ENCODE assay signal across 18 cellular contexts in the genomic region with DNA sequence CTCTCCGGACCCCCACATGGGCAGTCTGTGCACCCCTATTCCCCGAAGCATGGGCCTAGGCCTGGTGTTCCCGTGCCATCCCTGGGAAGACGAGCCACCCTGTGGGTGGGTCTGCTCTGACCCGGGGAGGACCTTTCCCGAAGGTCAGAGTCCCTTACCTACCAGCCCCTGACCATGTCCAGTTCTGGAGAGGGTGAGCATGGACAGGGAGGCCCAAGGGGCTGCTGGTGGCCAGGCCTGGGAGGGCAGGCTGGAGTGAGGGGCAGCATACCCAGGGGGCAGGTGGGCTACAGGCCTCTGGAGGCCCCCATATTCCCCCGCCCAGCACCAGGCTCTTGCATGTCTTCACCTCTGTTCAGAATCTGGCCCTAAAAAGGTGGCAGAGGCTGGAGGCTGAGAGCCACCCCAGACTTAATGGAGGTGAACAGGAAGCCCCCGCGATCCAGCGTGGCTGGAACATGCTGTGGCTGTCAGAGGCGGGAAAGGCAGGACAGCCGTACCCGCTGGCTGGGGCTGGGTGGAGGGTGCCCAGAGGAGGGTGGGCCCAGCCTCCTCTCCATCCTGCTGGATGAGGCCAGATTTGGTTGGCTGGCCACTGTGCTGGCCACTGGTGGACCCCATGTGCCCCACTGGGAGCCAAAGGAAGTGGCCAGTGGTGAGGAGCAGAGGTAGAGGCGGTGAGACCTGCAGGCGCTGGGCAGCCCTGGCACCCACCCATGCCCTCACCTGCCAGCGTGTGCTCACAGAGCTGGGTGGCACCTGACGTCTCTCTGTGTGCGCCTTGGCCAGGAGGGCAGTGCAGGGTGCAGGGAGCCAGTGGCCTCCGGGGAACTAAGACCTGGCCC. TPM values are rescaled to one million over a fixed set of nuclear protein-coding genes. Genes with fewer than 3 reads are reported as not detected.
DNase-seq lines count a peak whose midpoint lies in the region; ATAC-seq and TF ChIP-seq lines count a peak whose summit lies in the region.
"Had no signal": no experiment of that assay in that cellular context is flagged by ENCODE, and none has a peak within 500 bp of the region (broad histone marks: within the 10 kb centered on the region; RNA-seq: fewer than 3 reads in every experiment).

No MANE protein-coding gene starts in this region.

- peaks cover 0 to 36% of the 10 kb centered on the region in 2 experiments for H3K27me3 ChIP-seq in mesenchymal stem cell (ENCODE audit: control insufficient read depth in 1 of 2, insufficient read depth in 1 of 2, low read length in 2 of 2)
- H3K27me3 ChIP-seq in stomach, result peaks cover 0 to 14% (median 0%) of the 10 kb centered on the region in 3 donors
- H3K27me3 ChIP-seq in esophagus muscularis mucosa, result peaks cover 0 to 47% (median 3%) of the 10 kb centered on the region in 4 donors
- H3K27me3 ChIP-seq: MG63 had no signal

- H2BK120ac ChIP-seq in mesenchymal stem cell (ENCODE audit: low read depth, low read length), result no peak overlapping the region

- H3K18ac ChIP-seq in mesenchymal stem cell (ENCODE audit: low read depth in 1 of 2, low read length in 2 of 2), result no peak overlapping the region

- DNase-seq in activated naive CD8-positive, alpha-beta T cell treated with anti-CD3 and anti-CD28 coated beads, Interleukin-2, amount 10 ng/mL, durations not matched to agents 7 days and 5 days, result no peak
- DNase-seq in activated naive CD8-positive, alpha-beta T cell treated with anti-CD3 and anti-CD28 coated beads for 36 hours, result no peak
- no peak for DNase-seq in RWPE1 (ENCODE audit: low spot score)
- no peak for DNase-seq in mesenchymal stem cell
- DNase-seq in stomach, result peak; percentile 55
- DNase-seq in activated T-helper 2 cell treated with anti-CD3 and anti-CD28 coated beads, Interferon-gamma antibody, Interleukin-2, Interleukin-4, amounts not matched to agents 10 μg/mL and 5 μg/mL and 100 μg/mL, durations not matched to agents 14 hours and 24 hours and 36 hours (ENCODE audit: low spot score), result no peak
- DNase-seq in esophagus muscularis mucosa (ENCODE audit: extremely low spot score), result no peak
- DNase-seq: HCEC 1CT, MG63, NCI-H1417, NCI-H1694 treated with DMSO at 0.1 percent for 48 hours, NCI-H2081 treated with DMSO at 0.1 percent for 48 hours, NCI-H446 treated with DMSO at 0.1 percent for 48 hours, NCI-H69 had no signal

- H3K36me3 ChIP-seq in mesenchymal stem cell (ENCODE audit: control insufficient read depth in 1 of 2, insufficient read depth in 2 of 2, low read depth in 1 of 2, low read length in 2 of 2) (no peaks in the 10 kb centered on the region), stomach (no peaks in the 10 kb centered on the region), esophagus muscularis mucosa (no peaks in the 10 kb centered on the region)
- H3K36me3 ChIP-seq: MG63 had no signal

- peak overlapping the region in 1 of 2 experiments; percentile 9 for H3K14ac ChIP-seq in mesenchymal stem cell (ENCODE audit: low read length in 2 of 2)

- no peak overlapping the region for H3K4ac ChIP-seq in mesenchymal stem cell (ENCODE audit: low read depth in 1 of 2, low read length in 2 of 2)

- no peak overlapping the region for H4K91ac ChIP-seq in mesenchymal stem cell (ENCODE audit: low read length)

- no peak overlapping the region for H4K8ac ChIP-seq in mesenchymal stem cell (ENCODE audit: low read length)

- peaks cover 7% of the 10 kb centered on the region for H3K9me3 Mint-ChIP-seq in activated naive CD8-positive, alpha-beta T cell treated with anti-CD3 and anti-CD28 coated beads, Interleukin-2, amount 10 ng/mL, durations not matched to agents 7 days and 5 days
- no peaks in the 10 kb centered on the region for H3K9me3 Mint-ChIP-seq in activated naive CD8-positive, alpha-beta T cell treated with anti-CD3 and anti-CD28 coated beads for 36 hours
- no peaks in the 10 kb centered on the region for H3K9me3 Mint-ChIP-seq in activated T-helper 2 cell treated with anti-CD3 and anti-CD28 coated beads, Interferon-gamma antibody, Interleukin-2, Interleukin-4, amounts not matched to agents 10 μg/mL and 5 μg/mL and 100 μg/mL, durations not matched to agents 14 hours and 24 hours and 36 hours

- H3K79me1 ChIP-seq in mesenchymal stem cell (replicated peaks; ENCODE audit: low read length, poor library complexity, severe bottlenecking), result no peaks in the 10 kb centered on the region

- no peak overlapping the region for H2BK15ac ChIP-seq in mesenchymal stem cell (ENCODE audit: low read depth, poor library complexity, severe bottlenecking)

- 96% methylated on average over 16 of the region's 19 CpGs for WGBS in mesenchymal stem cell
- WGBS in stomach, 5 donors, result 78 to 94% (median 86%) methylated on average over 12 to 19 of the region's 19 CpGs
- WGBS in esophagus muscularis mucosa, result 100% methylated on average over 10 of the region's 19 CpGs

- CTCF ChIA-PET in RWPE1 (lab: Yijun Ruan, JAX), result no interaction called here

- POLR2A ChIA-PET in activated naive CD8-positive, alpha-beta T cell treated with anti-CD3 and anti-CD28 coated beads, Interleukin-2, amount 10 ng/mL, durations not matched to agents 7 days and 5 days (lab: Charles Lee), result no interaction called here
- POLR2A ChIA-PET in RWPE1 (lab: Yijun Ruan, JAX; ENCODE audit: low non-redundant PET), result no interaction called here

- H3K27ac ChIP-seq in RWPE1 (peak overlapping the region; percentile 97), mesenchymal stem cell (ENCODE audit: low read length, poor library complexity, severe bottlenecking) (no peak overlapping the region), stomach (no peak overlapping the region), esophagus muscularis mucosa (replicated peaks in 1 of 4) (no peak overlapping the region)
- H3K27ac ChIP-seq: C4-2B had no signal

- H3K9me3 ChIP-seq in mesenchymal stem cell (ENCODE audit: control insufficient read depth, low read length), result peaks cover 23% of the 10 kb centered on the region
- H3K9me3 ChIP-seq in stomach, result peaks cover 0 to 11% (median 8%) of the 10 kb centered on the region in 4 donors
- peaks cover 0 to 15% (median 8%) of the 10 kb centered on the region in 4 donors for H3K9me3 ChIP-seq in esophagus muscularis mucosa
- H3K9me3 ChIP-seq: MG63 had no signal

- no peak overlapping the region for H2AFZ ChIP-seq in mesenchymal stem cell (ENCODE audit: low read depth, low read length)
- H2AFZ ChIP-seq: GM23338 had no signal

- H3K36me3 Mint-ChIP-seq in activated naive CD8-positive, alpha-beta T cell treated with anti-CD3 and anti-CD28 coated beads, Interleukin-2, amount 10 ng/mL, durations not matched to agents 7 days and 5 days, result no peaks in the 10 kb centered on the region
- H3K36me3 Mint-ChIP-seq in activated naive CD8-positive, alpha-beta T cell treated with anti-CD3 and anti-CD28 coated beads for 36 hours, result no peaks in the 10 kb centered on the region
- no peaks in the 10 kb centered on the region for H3K36me3 Mint-ChIP-seq in activated T-helper 2 cell treated with anti-CD3 and anti-CD28 coated beads, Interferon-gamma antibody, Interleukin-2, Interleukin-4, amounts not matched to agents 10 μg/mL and 5 μg/mL and 100 μg/mL, durations not matched to agents 14 hours and 24 hours and 36 hours (ENCODE audit: low read depth)

- H2BK5ac ChIP-seq in mesenchymal stem cell (ENCODE audit: low read depth, low read length, poor library complexity, severe bottlenecking), result no peak overlapping the region

- H3K9ac ChIP-seq in mesenchymal stem cell (ENCODE audit: low read length), result no peak overlapping the region

- no peak overlapping the region for H3K4me2 ChIP-seq in mesenchymal stem cell (ENCODE audit: low read length, poor library complexity, severe bottlenecking)
- H3K4me2 ChIP-seq: GM23338 had no signal

- H2BK12ac ChIP-seq in mesenchymal stem cell (ENCODE audit: low read length in 2 of 2), result no peak overlapping the region

- H3K27me3 Mint-ChIP-seq in activated naive CD8-positive, alpha-beta T cell treated with anti-CD3 and anti-CD28 coated beads, Interleukin-2, amount 10 ng/mL, durations not matched to agents 7 days and 5 days, result peaks cover 3% of the 10 kb centered on the region
- no peaks in the 10 kb centered on the region for H3K27me3 Mint-ChIP-seq in activated naive CD8-positive, alpha-beta T cell treated with anti-CD3 and anti-CD28 coated beads for 36 hours
- H3K27me3 Mint-ChIP-seq in activated T-helper 2 cell treated with anti-CD3 and anti-CD28 coated beads, Interferon-gamma antibody, Interleukin-2, Interleukin-4, amounts not matched to agents 10 μg/mL and 5 μg/mL and 100 μg/mL, durations not matched to agents 14 hours and 24 hours and 36 hours (ENCODE audit: low read depth), result no peaks in the 10 kb centered on the region

- no peak overlapping the region for H3K23ac ChIP-seq in mesenchymal stem cell (ENCODE audit: low read length in 2 of 2)

- H3K27ac Mint-ChIP-seq in activated naive CD8-positive, alpha-beta T cell treated with anti-CD3 and anti-CD28 coated beads, Interleukin-2, amount 10 ng/mL, durations not matched to agents 7 days and 5 days, result no peak overlapping the region
- no peak overlapping the region for H3K27ac Mint-ChIP-seq in activated naive CD8-positive, alpha-beta T cell treated with anti-CD3 and anti-CD28 coated beads for 36 hours
- no peak overlapping the region for H3K27ac Mint-ChIP-seq in activated T-helper 2 cell treated with anti-CD3 and anti-CD28 coated beads, Interferon-gamma antibody, Interleukin-2, Interleukin-4, amounts not matched to agents 10 μg/mL and 5 μg/mL and 100 μg/mL, durations not matched to agents 14 hours and 24 hours and 36 hours
- H3K27ac Mint-ChIP-seq: GM23338 had no signal

- no peak overlapping the region for H3K4me3 Mint-ChIP-seq in activated naive CD8-positive, alpha-beta T cell treated with anti-CD3 and anti-CD28 coated beads, Interleukin-2, amount 10 ng/mL, durations not matched to agents 7 days and 5 days
- no peak overlapping the region for H3K4me3 Mint-ChIP-seq in activated naive CD8-positive, alpha-beta T cell treated with anti-CD3 and anti-CD28 coated beads for 36 hours
- no peak overlapping the region for H3K4me3 Mint-ChIP-seq in activated T-helper 2 cell treated with anti-CD3 and anti-CD28 coated beads, Interferon-gamma antibody, Interleukin-2, Interleukin-4, amounts not matched to agents 10 μg/mL and 5 μg/mL and 100 μg/mL, durations not matched to agents 14 hours and 24 hours and 36 hours (ENCODE audit: low read depth)
- H3K4me3 Mint-ChIP-seq: CD8-positive, alpha-beta memory T cell; GM23338 had no signal

- no peak for TF ChIP-seq CTCF in RWPE1 (conservative IDR thresholded peaks at IDR 0.05; ENCODE audit: low read depth)
- TF ChIP-seq CTCF in stomach (IDR thresholded peaks at IDR 0.05), result no peak
- TF ChIP-seq CTCF in esophagus muscularis mucosa (IDR thresholded peaks at IDR 0.05), result no peak

- TF ChIP-seq POLR2A in stomach (IDR thresholded peaks at IDR 0.05) (no peak), esophagus muscularis mucosa (IDR thresholded peaks at IDR 0.05; ENCODE audit: low read depth) (no peak)

- peak; percentile 6 for ATAC-seq in activated naive CD8-positive, alpha-beta T cell treated with anti-CD3 and anti-CD28 coated beads, Interleukin-2, amount 10 ng/mL, durations not matched to agents 7 days and 5 days (ENCODE audit: low read depth)
- ATAC-seq: GM23338 had no signal

- TF ChIP-seq EP300 in stomach (IDR thresholded peaks at IDR 0.05), result no peak
- TF ChIP-seq EP300 in esophagus muscularis mucosa (IDR thresholded peaks at IDR 0.05), result no peak

- H3K4me1 Mint-ChIP-seq in activated naive CD8-positive, alpha-beta T cell treated with anti-CD3 and anti-CD28 coated beads, Interleukin-2, amount 10 ng/mL, durations not matched to agents 7 days and 5 days, result no peaks in the 10 kb centered on the region
- no peaks in the 10 kb centered on the region for H3K4me1 Mint-ChIP-seq in activated naive CD8-positive, alpha-beta T cell treated with anti-CD3 and anti-CD28 coated beads for 36 hours
- no peaks in the 10 kb centered on the region for H3K4me1 Mint-ChIP-seq in activated T-helper 2 cell treated with anti-CD3 and anti-CD28 coated beads, Interferon-gamma antibody, Interleukin-2, Interleukin-4, amounts not matched to agents 10 μg/mL and 5 μg/mL and 100 μg/mL, durations not matched to agents 14 hours and 24 hours and 36 hours (ENCODE audit: low read depth)
- H3K4me1 Mint-ChIP-seq: CD8-positive, alpha-beta memory T cell; GM23338 had no signal

- peaks cover 43% of the 10 kb centered on the region for H3K4me1 ChIP-seq in mesenchymal stem cell (ENCODE audit: control insufficient read depth, insufficient read depth, low read depth, low read length)
- peaks cover 28 to 50% (median 34%) of the 10 kb centered on the region in 4 donors for H3K4me1 ChIP-seq in stomach
- peaks cover 10 to 20% (median 15%) of the 10 kb centered on the region in 4 donors for H3K4me1 ChIP-seq in esophagus muscularis mucosa

- intact Hi-C loops in stomach (cut with DNase I; ENCODE audit: low total_unique reads), result no loop called here
- intact Hi-C loops in activated T-helper 2 cell treated with anti-CD3 and anti-CD28 coated beads, Interferon-gamma antibody, Interleukin-2, Interleukin-4, amounts not matched to agents 10 μg/mL and 5 μg/mL and 100 μg/mL, durations not matched to agents 14 hours and 24 hours and 36 hours (cut with micrococcal nuclease), result no loop called here
- intact Hi-C loops in esophagus muscularis mucosa (cut with DNase I), result loop anchor here (5.0 kb wide), 1 partner anchor 116 kb away; no protein-coding TSS in a partner anchor

- H2AK5ac ChIP-seq in mesenchymal stem cell (ENCODE audit: low read length, severe bottlenecking), result peak overlapping the region; percentile 40

- H3K4me3 ChIP-seq in mesenchymal stem cell (ENCODE audit: insufficient read depth in 1 of 2, low read depth in 1 of 2, low read length in 2 of 2) (no peak overlapping the region), stomach (no peak overlapping the region), esophagus muscularis mucosa (no peak overlapping the region)
- H3K4me3 ChIP-seq: GM23338, MG63 had no signal

RNA-seq across cellular contexts. Expression of gene SYT8, which starts 11.2 kb away (rescaled TPM):
- total RNA-seq in activated naive CD8-positive, alpha-beta T cell treated with anti-CD3 and anti-CD28 coated beads, Interleukin-2, amount 10 ng/mL, durations not matched to agents 7 days and 5 days, result not detected
- total RNA-seq in activated naive CD8-positive, alpha-beta T cell treated with anti-CD3 and anti-CD28 coated beads for 36 hours, result not detected
- polyA plus RNA-seq in mesenchymal stem cell (2013, experiment 1 of 2), result not detected
- polyA plus RNA-seq in mesenchymal stem cell (2013, experiment 2 of 2), result not detected
- total RNA-seq in stomach (10 to 100 TPM in 1 of 5 donors, 1 to 10 TPM in 1, under 1 TPM in 3; 0.72 to 13.4 (median 0.92) TPM), esophagus muscularis mucosa (not detected)
- polyA plus RNA-seq in stomach, result 10 to 100 TPM in 1 of 3 donors, 1 to 10 TPM in 2; 1.7 to 77.3 (median 3.7) TPM
- total RNA-seq in activated T-helper 2 cell treated with anti-CD3 and anti-CD28 coated beads, Interferon-gamma antibody, Interleukin-2, Interleukin-4, amounts not matched to agents 10 μg/mL and 5 μg/mL and 100 μg/mL, durations not matched to agents 14 hours and 24 hours and 36 hours, result not detected in 2 replicates
- total RNA-seq: CD8-positive, alpha-beta memory T cell; Daoy; GM23338 had no signal
- polyA plus RNA-seq: CD8-positive, alpha-beta memory T cell; GM23338 had no signal

RNA-seq across cellular contexts. Expression of gene TNNI2, which starts 15.2 kb away (rescaled TPM):
- under 1 TPM in 1 of 2 experiments, not detected in 1; 0.67 TPM for total RNA-seq in activated naive CD8-positive, alpha-beta T cell treated with anti-CD3 and anti-CD28 coated beads, Interleukin-2, amount 10 ng/mL, durations not matched to agents 7 days and 5 days
- under 1 TPM in 1 of 2 experiments, not detected in 1; 0.31 TPM for total RNA-seq in activated naive CD8-positive, alpha-beta T cell treated with anti-CD3 and anti-CD28 coated beads for 36 hours
- polyA plus RNA-seq in mesenchymal stem cell (2013, experiment 1 of 2), result not detected
- polyA plus RNA-seq in mesenchymal stem cell (2013, experiment 2 of 2), result 0.07 TPM
- total RNA-seq in stomach, result 1 to 10 TPM in 1 of 5 donors, not detected in 4; 7.2 TPM
- 10 to 100 TPM in 2 of 3 donors, under 1 TPM in 1; 0.93 to 23.4 (median 17.0) TPM for polyA plus RNA-seq in stomach
- total RNA-seq in activated T-helper 2 cell treated with anti-CD3 and anti-CD28 coated beads, Interferon-gamma antibody, Interleukin-2, Interleukin-4, amounts not matched to agents 10 μg/mL and 5 μg/mL and 100 μg/mL, durations not matched to agents 14 hours and 24 hours and 36 hours, result 0.27 TPM in 1 of 2 replicates, not detected in the other
- total RNA-seq in esophagus muscularis mucosa, result 1 to 10 TPM in 1 of 4 donors, not detected in 3; 4.2 TPM
- total RNA-seq: Daoy, GM23338 had no signal
- polyA plus RNA-seq: CD8-positive, alpha-beta memory T cell; GM23338 had no signal

RNA-seq across cellular contexts. Expression of gene LSP1, which starts 29.3 kb away (rescaled TPM):
- 100 to 1,000 TPM; 438 to 453 TPM for total RNA-seq in activated naive CD8-positive, alpha-beta T cell treated with anti-CD3 and anti-CD28 coated beads, Interleukin-2, amount 10 ng/mL, durations not matched to agents 7 days and 5 days
- total RNA-seq in activated naive CD8-positive, alpha-beta T cell treated with anti-CD3 and anti-CD28 coated beads for 36 hours, result 100 to 1,000 TPM; 147 to 148 TPM
- 1.3 TPM for polyA plus RNA-seq in mesenchymal stem cell (2013, experiment 1 of 2)
- polyA plus RNA-seq in mesenchymal stem cell (2013, experiment 2 of 2), result 1.3 TPM
- total RNA-seq in stomach, result 10 to 100 TPM in 4 of 5 donors, 1 to 10 TPM in 1; 9.8 to 78.8 (median 46.8) TPM
- 100 to 1,000 TPM in 2 of 3 donors, 10 to 100 TPM in 1; 29.0 to 239 (median 155) TPM for polyA plus RNA-seq in stomach
- total RNA-seq in activated T-helper 2 cell treated with anti-CD3 and anti-CD28 coated beads, Interferon-gamma antibody, Interleukin-2, Interleukin-4, amounts not matched to agents 10 μg/mL and 5 μg/mL and 100 μg/mL, durations not matched to agents 14 hours and 24 hours and 36 hours, result 442 and 449 TPM in 2 replicates
- 10 to 100 TPM; 10.3 to 36.5 (median 35.4) TPM for total RNA-seq in esophagus muscularis mucosa
- total RNA-seq: GM23338 had no signal

RNA-seq across cellular contexts. Expression of gene CTSD, which starts 59.9 kb away (rescaled TPM):
- 100 to 1,000 TPM; 192 to 208 TPM for total RNA-seq in activated naive CD8-positive, alpha-beta T cell treated with anti-CD3 and anti-CD28 coated beads, Interleukin-2, amount 10 ng/mL, durations not matched to agents 7 days and 5 days
- total RNA-seq in activated naive CD8-positive, alpha-beta T cell treated with anti-CD3 and anti-CD28 coated beads for 36 hours, result 10 to 100 TPM; 40.9 to 43.0 TPM
- 431 TPM for polyA plus RNA-seq in mesenchymal stem cell (2013, experiment 1 of 2)
- 422 TPM for polyA plus RNA-seq in mesenchymal stem cell (2013, experiment 2 of 2)
- total RNA-seq in stomach (100 to 1,000 TPM; 115 to 590 (median 210) TPM), esophagus muscularis mucosa (100 to 1,000 TPM; 186 to 338 (median 270) TPM)
- 100 to 1,000 TPM; 173 to 538 (median 529) TPM for polyA plus RNA-seq in stomach
- 73.5 and 76.3 TPM in 2 replicates for total RNA-seq in activated T-helper 2 cell treated with anti-CD3 and anti-CD28 coated beads, Interferon-gamma antibody, Interleukin-2, Interleukin-4, amounts not matched to agents 10 μg/mL and 5 μg/mL and 100 μg/mL, durations not matched to agents 14 hours and 24 hours and 36 hours
